In genomic region chr15:85752591-85752990, GRCh38 we compare ENCODE assay signal across 10 cellular contexts. TPM values are rescaled to one million over a fixed set of nuclear protein-coding genes. Genes with fewer than 3 reads are reported as not detected.
A peak's percentile ranks its signal among the peaks of the same experiment; 100 is the strongest.
DNase-seq lines count a peak whose midpoint lies in the region; ATAC-seq and TF ChIP-seq lines count a peak whose summit lies in the region.
"Had no signal": no experiment of that assay in that cellular context is flagged by ENCODE, and none has a peak within 500 bp of the region (broad histone marks: within the 10 kb centered on the region; RNA-seq: fewer than 3 reads in every experiment).

No MANE protein-coding gene starts in this region.

- H3K36me3 ChIP-seq in right atrium auricular region (peaks cover 17% of the 10 kb centered on the region), body of pancreas (replicated peaks in 1 of 2; ENCODE audit: insufficient read depth in 1 of 2, low read depth in 2 of 2) (peaks cover 0 to 5% of the 10 kb centered on the region in 2 donors)

- H3K27ac ChIP-seq in right atrium auricular region: no peak overlapping the region
- H3K27ac ChIP-seq in body of pancreas: peak overlapping the region in 2 of 4 donors; percentile 32 to 52

- no peaks in the 10 kb centered on the region for H3K27me3 Mint-ChIP-seq in type B pancreatic cell

- ATAC-seq in Right ventricle myocardium inferior (no peak), body of pancreas (peak; percentile 89)

- DNase-seq in Right ventricle myocardium inferior (ENCODE audit: missing footprints) (peak; percentile 56), right atrium auricular region (ENCODE audit: low spot score) (no peak), body of pancreas (peak; percentile 88 to 93 (median 91)), kidney glomerular epithelial cell (lab: John Stamatoyannopoulos, UW) (peak; percentile 12), type B pancreatic cell (ENCODE audit: extremely low spot score, unreplicated experiment) (no peak), NCI-H526 (lab: John Stamatoyannopoulos, UW) (no peak), SK-N-DZ (ENCODE audit: low spot score) (no peak), putamen (ENCODE audit: low spot score) (no peak)
- DNase-seq: NCI-H524, T-helper 2 cell had no signal

- peaks cover 0 to 67% of the 10 kb centered on the region in 2 donors for H3K4me1 ChIP-seq in right atrium auricular region
- H3K4me1 ChIP-seq in body of pancreas: peaks cover 26% of the 10 kb centered on the region

- H3K4me3 ChIP-seq in right atrium auricular region (no peak overlapping the region), body of pancreas (no peak overlapping the region)

- H3K9me3 ChIP-seq in right atrium auricular region (no peaks in the 10 kb centered on the region), body of pancreas (no peaks in the 10 kb centered on the region)

- intact Hi-C loops in Right ventricle myocardium inferior (cut with DNase I) (loop anchor here (5.0 kb wide), 2 partner anchors 40 to 80 kb away; partner anchors contain the start of gene KLHL25), body of pancreas (cut with DNase I) (no loop called here)

- 9 to 22% methylated on average over 6 to 7 of the region's 7 CpGs for WGBS in body of pancreas, 2 donors

- TF ChIP-seq POLR2A in body of pancreas (IDR thresholded peaks at IDR 0.05): no peak

- H3K4me3 Mint-ChIP-seq in type B pancreatic cell: no peak overlapping the region

- H3K27me3 ChIP-seq in right atrium auricular region (no peaks in the 10 kb centered on the region), body of pancreas (no peaks in the 10 kb centered on the region)

- H3K27ac Mint-ChIP-seq in type B pancreatic cell: peak overlapping the region; percentile 83

- H3K4me1 Mint-ChIP-seq in type B pancreatic cell (ENCODE audit: unreplicated experiment): peaks cover 7% of the 10 kb centered on the region

- H3K36me3 Mint-ChIP-seq in type B pancreatic cell: peaks cover 4% of the 10 kb centered on the region

- no peaks in the 10 kb centered on the region for H3K9me3 Mint-ChIP-seq in type B pancreatic cell

- TF ChIP-seq CTCF in right atrium auricular region (IDR thresholded peaks at IDR 0.05): no peak
- no peak for TF ChIP-seq CTCF in body of pancreas (IDR thresholded peaks at IDR 0.05)
- no peak for TF ChIP-seq CTCF in type B pancreatic cell (conservative IDR thresholded peaks at IDR 0.05)

RNA-seq across cellular contexts. Expression of gene KLHL25, which starts 42.1 kb away (rescaled TPM):
- total RNA-seq in Right ventricle myocardium inferior (4.5 TPM), right atrium auricular region (1 to 10 TPM; 4.1 TPM), body of pancreas (1 to 10 TPM; 1.3 to 7.6 TPM), type B pancreatic cell (ENCODE audit: low replicate concordance) (6.9 and 12.3 TPM in 2 replicates)
- polyA plus RNA-seq in SK-N-DZ (2014; cell fraction: cytosol; rRNA removed): 16.6 and 22.5 TPM in 2 replicates
- 20.5 and 29.3 TPM in 2 replicates for polyA plus RNA-seq in SK-N-DZ (2014; cell fraction: nucleus; rRNA removed)

Comparison
In these comparisons a context has a peak if more than half of its experiments do, and no peak if none do; other contexts are left out.
1. DNase-seq: peak in Right ventricle myocardium inferior (single experiment), body of pancreas (4 of 4) and kidney glomerular epithelial cell (single experiment); none in right atrium auricular region (single experiment), type B pancreatic cell (single experiment), NCI-H526 (0 of 2), SK-N-DZ (single experiment) and putamen (single experiment).